14 cellular contexts compared by ENCODE assay signal in the genomic region with DNA sequence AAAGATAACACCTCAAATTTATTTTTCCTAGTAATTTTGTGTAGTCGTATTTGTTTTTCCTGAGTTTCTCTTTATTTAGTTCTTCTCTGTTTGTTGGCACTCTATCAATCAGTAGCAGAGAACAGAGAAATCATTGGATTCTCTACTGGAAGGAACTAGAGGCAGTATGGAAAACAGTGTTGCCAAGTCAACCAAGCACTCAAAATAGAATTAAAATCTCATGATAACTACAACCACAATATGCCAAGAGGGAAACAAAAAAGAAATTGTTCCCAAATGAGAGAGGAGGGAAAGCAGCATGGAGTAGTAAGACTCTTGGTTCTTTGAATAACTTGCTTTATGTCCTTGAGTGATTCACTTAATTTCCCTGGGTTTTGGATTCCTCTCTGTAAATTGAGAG.
DNase-seq lines count a peak whose midpoint lies in the region.
"Had no signal": no experiment of that assay in that cellular context is flagged by ENCODE, and none has a peak within 500 bp of the region (broad histone marks: within the 10 kb centered on the region; RNA-seq: fewer than 3 reads in every experiment).

No MANE protein-coding gene starts in this region.

- in situ Hi-C loops in SK-MEL-5 (cut with HindIII; ENCODE audit: low pct_unique_long_range_greater_than_20kb, low sequenced_read_pairs) = no loop called here

- DNase-seq in COLO829 (ENCODE audit: low spot score) (peak; percentile 88), SK-MEL-5 (ENCODE audit: low read depth, low spot score) (peak; percentile 92), inferior parietal cortex (ENCODE audit: extremely low spot score) (peak; percentile 26), superior temporal gyrus (ENCODE audit: extremely low spot score) (peak; percentile 26), AG08395 (ENCODE audit: low spot score) (no peak), NAMALWA (ENCODE audit: low spot score) (no peak), substantia nigra (lab: John Stamatoyannopoulos, UW) (no peak)
- DNase-seq: CD8-positive, alpha-beta memory T cell; GF-D8; GM23248; H7 had no signal

- H3K27ac ChIP-seq in substantia nigra (ENCODE audit: low read depth, low read length, poor library complexity, severe bottlenecking) = no peak overlapping the region
- H3K27ac ChIP-seq: A549, BLaER1, GM23248, HL-60 had no signal

Comparison
In these comparisons a context has a peak if more than half of its experiments do, and no peak if none do; other contexts are left out.
1. DNase-seq: peak in COLO829 (single experiment), SK-MEL-5 (single experiment), inferior parietal cortex (single experiment) and superior temporal gyrus (single experiment); none in AG08395 (single experiment), NAMALWA (single experiment) and substantia nigra (0 of 49).